8 cellular contexts compared by ENCODE assay signal in genomic region chr2:201258666-201258999, GRCh38. TPM values are rescaled to one million over a fixed set of nuclear protein-coding genes. Genes with fewer than 3 reads are reported as not detected.
DNase-seq lines count a peak whose midpoint lies in the region; ATAC-seq, FAIRE-seq and TF ChIP-seq lines count a peak whose summit lies in the region.

No MANE protein-coding gene starts in this region.

- peak overlapping the region; percentile 51 for H3K4me3 ChIP-seq in bronchial epithelial cell (ENCODE audit: low read depth, low read length)
- peak overlapping the region; percentile 64 for H3K4me3 ChIP-seq in mucosa of stomach (ENCODE audit: low read length)

- TF ChIP-seq CTCF in bronchial epithelial cell (IDR thresholded peaks at IDR 0.05; ENCODE audit: insufficient read depth, low read length, severe bottlenecking), result no peak

- no peaks in the 10 kb centered on the region for H3K27me3 ChIP-seq in bronchial epithelial cell (ENCODE audit: control insufficient read depth, insufficient read depth, low read length)
- H3K27me3 ChIP-seq in mucosa of stomach (ENCODE audit: control insufficient read depth, insufficient read depth, low read length), result no peaks in the 10 kb centered on the region

- peaks cover 37 to 50% (median 47%) of the 10 kb centered on the region in 3 donors for H3K4me1 Mint-ChIP-seq in IgD-negative memory B cell

- DNase-seq in bronchial epithelial cell (ENCODE audit: low read depth) (no peak), cortex of kidney (lab: John Stamatoyannopoulos, UW) (no peak), HK-2 (ENCODE audit: unreplicated experiment) (no peak), NK-92 (lab: John Stamatoyannopoulos, UW; ENCODE audit: unreplicated experiment) (no peak)

- H3K36me3 ChIP-seq in bronchial epithelial cell (ENCODE audit: control insufficient read depth, insufficient read depth, low read length), result no peaks in the 10 kb centered on the region
- no peaks in the 10 kb centered on the region for H3K36me3 ChIP-seq in mucosa of stomach (ENCODE audit: control insufficient read depth, insufficient read depth, low read length)

- H3K36me3 Mint-ChIP-seq in IgD-negative memory B cell, result peaks cover 4% of the 10 kb centered on the region

- peaks cover 0 to 1% (median 0%) of the 10 kb centered on the region in 3 donors for H3K9me3 Mint-ChIP-seq in IgD-negative memory B cell

- peak overlapping the region; percentile 99 to 100 (median 100) for H3K27ac Mint-ChIP-seq in IgD-negative memory B cell

- H3K4me1 ChIP-seq in mucosa of stomach (ENCODE audit: control insufficient read depth, insufficient read depth, low read length), result peaks cover 37% of the 10 kb centered on the region

- ATAC-seq in GM18873 (IDR thresholded peaks at IDR 0.05; ENCODE audit: low FRiP score, unreplicated experiment) (peak; percentile 11), HG03520 (IDR thresholded peaks at IDR 0.05; ENCODE audit: unreplicated experiment) (no peak)

- no peak for FAIRE-seq in bronchial epithelial cell (lab: Jason Lieb, UNC)

- no peaks in the 10 kb centered on the region for H3K27me3 Mint-ChIP-seq in IgD-negative memory B cell

- peak overlapping the region; percentile 77 for H3K9ac ChIP-seq in mucosa of stomach (ENCODE audit: low read length)

- H3K9me3 ChIP-seq in mucosa of stomach (ENCODE audit: control insufficient read depth, low read length), result no peaks in the 10 kb centered on the region

- peak overlapping the region; percentile 91 to 94 (median 92) for H3K4me3 Mint-ChIP-seq in IgD-negative memory B cell

RNA-seq across cellular contexts. Expression of gene CASP8, which starts 1.7 kb away (rescaled TPM):
- 56.1 TPM for polyA plus RNA-seq in IgD-negative memory B cell
- 20.9 and 27.6 TPM in 2 replicates for total RNA-seq in bronchial epithelial cell
